27 cellular contexts compared by ENCODE assay signal in the genomic region with DNA sequence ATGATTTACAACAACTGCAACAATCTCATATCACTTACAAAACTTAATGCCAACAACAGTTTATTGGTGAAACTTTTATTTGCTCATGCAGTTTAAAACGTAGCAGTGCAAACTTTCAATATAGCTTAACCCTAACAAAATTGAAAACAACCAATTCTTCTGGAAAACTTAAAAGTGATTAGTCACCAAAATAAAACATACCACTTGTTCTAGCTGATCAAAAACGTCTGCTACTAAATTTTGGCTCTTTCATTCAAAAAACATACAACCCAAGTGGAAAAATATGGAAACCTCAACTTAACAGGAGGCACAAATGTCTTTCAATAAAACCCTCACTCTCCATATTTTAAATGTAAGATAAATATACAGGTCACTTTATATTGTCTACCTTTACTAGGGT. TPM values are rescaled to one million over a fixed set of nuclear protein-coding genes. Genes with fewer than 3 reads are reported as not detected.
"Had no signal": no experiment of that assay in that cellular context is flagged by ENCODE, and none has a peak within 500 bp of the region (broad histone marks: within the 10 kb centered on the region; RNA-seq: fewer than 3 reads in every experiment).

No MANE protein-coding gene starts in this region.

- ATAC-seq: mucosa of descending colon; naive thymus-derived CD4-positive, alpha-beta T cell; natural killer cell treated with Interleukin-12 subunit alpha and Interleukin-12 subunit beta and Interleukin-15 and Interleukin-18, amount 100 ng/mL, for 72 hours; pancreas; right cardiac atrium; sciatic nerve; stimulated activated memory B cell treated with anti-CD40 and anti-IgM and Interleukin-4, amounts not matched to agents 10 μg/mL and 1 μg/mL and 100 μg/mL, for 72 hours; stimulated activated naive CD8-positive, alpha-beta T cell treated with anti-CD3 and anti-CD28 coated beads, Interleukin-15, amount 100 ng/mL, for 72 hours had no signal

- H3K4me1 ChIP-seq: pancreas, prostate gland had no signal

- H3K4me3 ChIP-seq: left ventricle myocardium inferior, lung, mucosa of descending colon, pancreas, prostate gland, skin epidermis, tibial nerve, uterus had no signal

- H3K27ac ChIP-seq: left ventricle myocardium inferior, pancreas, prostate gland had no signal

- H3K36me3 ChIP-seq: left ventricle myocardium inferior, pancreas, prostate gland, tibial nerve, uterus had no signal

- H3K9me3 ChIP-seq: left ventricle myocardium inferior, mucosa of descending colon, pancreas, prostate gland, tibial nerve, uterus had no signal

- DNase-seq: hypothalamus; immature natural killer cell; kidney; left ventricle myocardium inferior; midbrain; mucosa of descending colon; naive thymus-derived CD4-positive, alpha-beta T cell; pancreas; posterior cingulate gyrus; retina; right cardiac atrium; stimulated activated CD4-positive, alpha-beta T cell treated with anti-CD3 and anti-CD28 coated beads, Interleukin-12 subunit alpha, Interleukin-12 subunit beta, amount 100 ng/mL, for 4 hours; stimulated activated CD4-positive, alpha-beta T cell treated with anti-CD3 and anti-CD28 coated beads, Interleukin-15, amount 100 ng/mL, for 24 hours; stimulated activated CD4-positive, alpha-beta T cell treated with anti-CD3 and anti-CD28 coated beads, Interleukin-2, amount 100 ng/mL, for 24 hours; stimulated activated CD4-positive, alpha-beta T cell treated with anti-CD3 and anti-CD28 coated beads, Interleukin-4, amount 100 ng/mL, for 1 hour; stimulated activated naive CD4-positive, alpha-beta T cell treated with Interleukin-2 at 50 U/mL for 16 hours; stimulated activated naive CD8-positive, alpha-beta T cell treated with anti-CD3 and anti-CD28 coated beads, Interleukin-15, amount 100 ng/mL, for 72 hours; substantia nigra; uterus had no signal

- H3K27me3 ChIP-seq: pancreas, tibial nerve, uterus had no signal

- FAIRE-seq: islet of Langerhans, kidney, pancreas had no signal

RNA-seq across cellular contexts. Expression of gene COL12A1, which starts 39.6 kb away (rescaled TPM):
- total RNA-seq: natural killer cell treated with Interleukin-12 subunit alpha and Interleukin-12 subunit beta and Interleukin-15 and Interleukin-18, amount 100 ng/mL, for 72 hours had no signal
- polyA plus RNA-seq: immature natural killer cell; naive thymus-derived CD4-positive, alpha-beta T cell had no signal
